In genomic region chr7:40599836-40600235, GRCh38 we compare ENCODE assay signal across 14 cellular contexts.
DNase-seq lines count a peak whose midpoint lies in the region; TF ChIP-seq lines count a peak whose summit lies in the region.
"Had no signal": no experiment of that assay in that cellular context is flagged by ENCODE, and none has a peak within 500 bp of the region (broad histone marks: within the 10 kb centered on the region; RNA-seq: fewer than 3 reads in every experiment).

No MANE protein-coding gene starts in this region.

- no peak overlapping the region for H3K4me3 Mint-ChIP-seq in endodermal cell
- H3K4me3 Mint-ChIP-seq: CD8-positive, alpha-beta memory T cell; H9 had no signal

- H2BK120ac ChIP-seq in mesendoderm (ENCODE audit: low read depth, low read length), result no peak overlapping the region

- no peak overlapping the region for H3K4me3 ChIP-seq in BLaER1 treated with 17β-estradiol and CSF1 and Interleukin-3, amounts not matched to agents 10 nM and 100 nM
- no peak overlapping the region for H3K4me3 ChIP-seq in HL-60 (replicated peaks; ENCODE audit: insufficient read depth, low read length)
- H3K4me3 ChIP-seq in mesendoderm (ENCODE audit: low read length), result no peak overlapping the region
- H3K4me3 ChIP-seq in endodermal cell (ENCODE audit: low read length), result no peak overlapping the region

- H3K9ac ChIP-seq in BLaER1 treated with 17β-estradiol and CSF1 and Interleukin-3, amounts not matched to agents 10 nM and 100 nM, result no peak overlapping the region
- H3K9ac ChIP-seq in mesendoderm (ENCODE audit: low read length) (no peak overlapping the region), endodermal cell (ENCODE audit: extremely low read depth, low read length, poor library complexity, severe bottlenecking) (no peak overlapping the region)

- no peak overlapping the region for H2AK5ac ChIP-seq in mesendoderm (ENCODE audit: low read length)

- H3K56ac ChIP-seq in mesendoderm (ENCODE audit: low read length), result no peak overlapping the region

- TF ChIP-seq CTCF in HL-60 (IDR thresholded peaks at IDR 0.05; ENCODE audit: insufficient read depth, low read length) (no peak), GM10266 (IDR thresholded peaks at IDR 0.05; ENCODE audit: control insufficient read depth, insufficient read depth, low read depth, missing control alignments) (no peak), endodermal cell (conservative IDR thresholded peaks at IDR 0.05) (no peak)

- peak overlapping the region in 1 of 11 experiments; percentile 20; a peak in 1 of 22 replicates for H3K27ac ChIP-seq in BLaER1 treated with 17β-estradiol and CSF1 and Interleukin-3, amounts not matched to agents 10 nM and 100 nM
- H3K27ac ChIP-seq in HL-60 (replicated peaks) (peak overlapping the region; percentile 88), mesendoderm (ENCODE audit: low read depth, low read length) (peak overlapping the region; percentile 28), endodermal cell (ENCODE audit: low read depth, low read length) (no peak overlapping the region)
- H3K27ac ChIP-seq: C4-2B had no signal

- peaks cover 0 to 16% (median 8%) of the 10 kb centered on the region in 11 experiments; a peak in 15 of 22 replicates for H3K9me3 ChIP-seq in BLaER1 treated with 17β-estradiol and CSF1 and Interleukin-3, amounts not matched to agents 10 nM and 100 nM (replicated peaks in 1 of 11)
- H3K9me3 ChIP-seq in endodermal cell (ENCODE audit: control insufficient read depth, low read length), result no peaks in the 10 kb centered on the region
- H3K9me3 ChIP-seq: Caco-2 had no signal

- H3K79me1 ChIP-seq in mesendoderm (ENCODE audit: low read length), result no peaks in the 10 kb centered on the region

- no CpG with 5 or more reads among the region's 5 CpGs for WGBS in mesendoderm (ENCODE audit: extremely low coverage, insufficient coverage, low lambda C conversion rate)
- WGBS in endodermal cell (ENCODE audit: insufficient coverage in 1 of 2, insufficient read length in 1 of 2), 2 experiments, result 94 to 100% methylated on average over 4 to 5 of the region's 5 CpGs

- H3K4ac ChIP-seq in mesendoderm (ENCODE audit: low read depth, low read length), result no peak overlapping the region

- no peaks in the 10 kb centered on the region for H3K9me3 Mint-ChIP-seq in endodermal cell
- H3K9me3 Mint-ChIP-seq: H9 had no signal

- peaks cover 5% of the 10 kb centered on the region for H3K4me1 Mint-ChIP-seq in endodermal cell

- no peak overlapping the region for H4K8ac ChIP-seq in mesendoderm (ENCODE audit: low read depth, low read length)

- no peaks in the 10 kb centered on the region for H3K36me3 ChIP-seq in BLaER1 treated with 17β-estradiol and CSF1 and Interleukin-3, amounts not matched to agents 10 nM and 100 nM
- H3K36me3 ChIP-seq in mesendoderm (ENCODE audit: control insufficient read depth, insufficient read depth, low read length) (no peaks in the 10 kb centered on the region), endodermal cell (ENCODE audit: control insufficient read depth, insufficient read depth, low read length) (no peaks in the 10 kb centered on the region)

- H3K4me2 ChIP-seq in BLaER1 treated with 17β-estradiol and CSF1 and Interleukin-3, amounts not matched to agents 10 nM and 100 nM, result peak overlapping the region; percentile 55 to 78 (median 68)
- no peak overlapping the region for H3K4me2 ChIP-seq in mesendoderm (ENCODE audit: low read length)

- H3K79me2 ChIP-seq in mesendoderm (ENCODE audit: control insufficient read depth, insufficient read depth, low read length), result no peaks in the 10 kb centered on the region

- no peaks in the 10 kb centered on the region for H3K36me3 Mint-ChIP-seq in endodermal cell (ENCODE audit: low read depth)
- H3K36me3 Mint-ChIP-seq: CD8-positive, alpha-beta memory T cell had no signal

- no peak overlapping the region for H4K5ac ChIP-seq in mesendoderm (ENCODE audit: low read length)

- no peak overlapping the region for H3K27ac Mint-ChIP-seq in endodermal cell
- H3K27ac Mint-ChIP-seq: CD8-positive, alpha-beta memory T cell; H9 had no signal

- no peaks in the 10 kb centered on the region for H3K27me3 ChIP-seq in BLaER1 treated with 17β-estradiol and CSF1 and Interleukin-3, amounts not matched to agents 10 nM and 100 nM
- H3K27me3 ChIP-seq in HL-60 (ENCODE audit: insufficient read depth, poor library complexity, severe bottlenecking), result no peaks in the 10 kb centered on the region
- no peaks in the 10 kb centered on the region for H3K27me3 ChIP-seq in mesendoderm (ENCODE audit: insufficient read depth, low read length, poor library complexity)
- no peaks in the 10 kb centered on the region for H3K27me3 ChIP-seq in endodermal cell (ENCODE audit: control insufficient read depth, insufficient read depth, low read length, poor library complexity, severe bottlenecking)

- H3K4me1 ChIP-seq in BLaER1 treated with 17β-estradiol and CSF1 and Interleukin-3, amounts not matched to agents 10 nM and 100 nM, result peaks cover 18 to 21% (median 19%) of the 10 kb centered on the region in 10 experiments
- H3K4me1 ChIP-seq in mesendoderm (ENCODE audit: control insufficient read depth, low read depth, low read length) (no peaks in the 10 kb centered on the region), endodermal cell (ENCODE audit: control insufficient read depth, insufficient read depth, low read length) (no peaks in the 10 kb centered on the region)

- H4K20me1 ChIP-seq in BLaER1 treated with 17β-estradiol and CSF1 and Interleukin-3, amounts not matched to agents 10 nM and 100 nM, result no peaks in the 10 kb centered on the region

- H3K27me3 Mint-ChIP-seq in endodermal cell (ENCODE audit: insufficient read depth), result no peaks in the 10 kb centered on the region
- H3K27me3 Mint-ChIP-seq: CD8-positive, alpha-beta memory T cell had no signal

- no peak overlapping the region for H2BK15ac ChIP-seq in mesendoderm (replicated peaks; ENCODE audit: low read depth)

- no peak overlapping the region for H3K23ac ChIP-seq in mesendoderm (ENCODE audit: low read length)

- no peak overlapping the region for H3K18ac ChIP-seq in mesendoderm (ENCODE audit: low read length)

- DNase-seq in HL-60 (ENCODE audit: low read depth in 1 of 2, low spot score in 1 of 2) (peak in 1 of 2 experiments; percentile 66), NOMO-1 treated with dmso at 0.1 percent for 144 hours (lab: John Stamatoyannopoulos, UW; ENCODE audit: unreplicated experiment) (peak; percentile 30), mesendoderm (no peak), GM10266 (ENCODE audit: extremely low spot score) (no peak), endodermal cell (no peak)
- no peak for DNase-seq in NK-92 treated with Interleukin-12 subunit alpha and Interleukin-12 subunit beta, amount 100 ng/mL, for 24 hours (lab: John Stamatoyannopoulos, UW)
- DNase-seq: ACHN; Caco-2; CD8-positive, alpha-beta memory T cell; EL; GOT3; H9 had no signal

- no peak overlapping the region for H2BK5ac ChIP-seq in mesendoderm (ENCODE audit: low read length)
